Comparison of ENCODE assay signal across 1 cellular context in the genomic region with DNA sequence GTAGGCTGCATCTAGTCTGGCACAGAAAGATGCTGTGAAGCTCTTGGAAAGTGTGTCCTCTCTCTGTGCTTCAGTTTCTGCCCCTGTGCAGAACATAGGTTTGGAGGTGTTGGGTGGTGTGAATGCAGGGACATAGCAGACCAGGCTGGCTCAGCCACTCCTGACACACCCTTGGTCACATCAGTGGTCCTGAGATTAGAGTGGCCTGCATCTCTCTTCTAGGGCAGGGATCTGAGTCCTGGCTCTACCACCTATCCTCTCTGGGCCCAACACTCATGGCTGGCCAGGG.
TF ChIP-seq lines count a peak whose summit lies in the region.

No MANE protein-coding gene starts in this region.

TF ChIP-seq in HepG2, 621 proteins besides CTCF, POLR2A, EP300 and RAD21 (continues in another document):
- TF ChIP-seq ISL2 (CRISPR knock-in tag; IDR thresholded peaks at IDR 0.05) (no peak), NFATC3 (CRISPR knock-in tag; IDR thresholded peaks at IDR 0.05) (no peak), PHF21A (CRISPR knock-in tag; IDR thresholded peaks at IDR 0.05) (no peak), ATRX (CRISPR knock-in tag; IDR thresholded peaks at IDR 0.05; ENCODE audit: borderline replicate concordance) (no peak), ZNF737 (CRISPR knock-in tag; IDR thresholded peaks at IDR 0.05; ENCODE audit: borderline replicate concordance) (no peak), HOXD1 (CRISPR knock-in tag; IDR thresholded peaks at IDR 0.05) (no peak), MTA1 (CRISPR knock-in tag; IDR thresholded peaks at IDR 0.05; ENCODE audit: borderline replicate concordance) (0 out of 2 replicates have a peak, but pooled peaks have one; percentile 2), ETV5 (CRISPR knock-in tag; IDR thresholded peaks at IDR 0.05; ENCODE audit: borderline replicate concordance) (no peak), ZNF263 (CRISPR knock-in tag; IDR thresholded peaks at IDR 0.05) (no peak), RNF2 (conservative IDR thresholded peaks at IDR 0.05; ENCODE audit: low read depth) (no peak), MEF2D (CRISPR knock-in tag; IDR thresholded peaks at IDR 0.05) (no peak), SIN3B (IDR thresholded peaks at IDR 0.05; ENCODE audit: low read length) (no peak), SATB2 (CRISPR knock-in tag; IDR thresholded peaks at IDR 0.05) (no peak), MED1 (CRISPR knock-in tag; IDR thresholded peaks at IDR 0.05) (0 out of 2 replicates have a peak, but pooled peaks have one; percentile 5), ZIK1 (CRISPR knock-in tag; IDR thresholded peaks at IDR 0.05; ENCODE audit: borderline replicate concordance, low read depth) (no peak), ZNF816 (CRISPR knock-in tag; IDR thresholded peaks at IDR 0.05; ENCODE audit: borderline replicate concordance) (no peak), ZNF605 (CRISPR knock-in tag; IDR thresholded peaks at IDR 0.05) (0 out of 2 replicates have a peak, but pooled peaks have one; percentile 32)
- TF ChIP-seq, protein P1, sequence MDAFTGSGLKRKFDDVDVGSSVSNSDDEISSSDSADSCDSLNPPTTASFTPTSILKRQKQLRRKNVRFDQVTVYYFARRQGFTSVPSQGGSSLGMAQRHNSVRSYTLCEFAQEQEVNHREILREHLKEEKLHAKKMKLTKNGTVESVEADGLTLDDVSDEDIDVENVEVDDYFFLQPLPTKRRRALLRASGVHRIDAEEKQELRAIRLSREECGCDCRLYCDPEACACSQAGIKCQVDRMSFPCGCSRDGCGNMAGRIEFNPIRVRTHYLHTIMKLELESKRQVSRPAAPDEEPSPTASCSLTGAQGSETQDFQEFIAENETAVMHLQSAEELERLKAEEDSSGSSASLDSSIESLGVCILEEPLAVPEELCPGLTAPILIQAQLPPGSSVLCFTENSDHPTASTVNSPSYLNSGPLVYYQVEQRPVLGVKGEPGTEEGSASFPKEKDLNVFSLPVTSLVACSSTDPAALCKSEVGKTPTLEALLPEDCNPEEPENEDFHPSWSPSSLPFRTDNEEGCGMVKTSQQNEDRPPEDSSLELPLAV (CRISPR knock-in tag; conservative IDR thresholded peaks at IDR 0.05; ENCODE audit: low read depth) = no peak
- TF ChIP-seq, protein P2, sequence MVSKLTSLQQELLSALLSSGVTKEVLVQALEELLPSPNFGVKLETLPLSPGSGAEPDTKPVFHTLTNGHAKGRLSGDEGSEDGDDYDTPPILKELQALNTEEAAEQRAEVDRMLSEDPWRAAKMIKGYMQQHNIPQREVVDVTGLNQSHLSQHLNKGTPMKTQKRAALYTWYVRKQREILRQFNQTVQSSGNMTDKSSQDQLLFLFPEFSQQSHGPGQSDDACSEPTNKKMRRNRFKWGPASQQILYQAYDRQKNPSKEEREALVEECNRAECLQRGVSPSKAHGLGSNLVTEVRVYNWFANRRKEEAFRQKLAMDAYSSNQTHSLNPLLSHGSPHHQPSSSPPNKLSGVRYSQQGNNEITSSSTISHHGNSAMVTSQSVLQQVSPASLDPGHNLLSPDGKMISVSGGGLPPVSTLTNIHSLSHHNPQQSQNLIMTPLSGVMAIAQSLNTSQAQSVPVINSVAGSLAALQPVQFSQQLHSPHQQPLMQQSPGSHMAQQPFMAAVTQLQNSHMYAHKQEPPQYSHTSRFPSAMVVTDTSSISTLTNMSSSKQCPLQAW (CRISPR knock-in tag; IDR thresholded peaks at IDR 0.05) = peak; percentile 12; the same call in 1 of the 2 replicates
- TF ChIP-seq, protein P3, sequence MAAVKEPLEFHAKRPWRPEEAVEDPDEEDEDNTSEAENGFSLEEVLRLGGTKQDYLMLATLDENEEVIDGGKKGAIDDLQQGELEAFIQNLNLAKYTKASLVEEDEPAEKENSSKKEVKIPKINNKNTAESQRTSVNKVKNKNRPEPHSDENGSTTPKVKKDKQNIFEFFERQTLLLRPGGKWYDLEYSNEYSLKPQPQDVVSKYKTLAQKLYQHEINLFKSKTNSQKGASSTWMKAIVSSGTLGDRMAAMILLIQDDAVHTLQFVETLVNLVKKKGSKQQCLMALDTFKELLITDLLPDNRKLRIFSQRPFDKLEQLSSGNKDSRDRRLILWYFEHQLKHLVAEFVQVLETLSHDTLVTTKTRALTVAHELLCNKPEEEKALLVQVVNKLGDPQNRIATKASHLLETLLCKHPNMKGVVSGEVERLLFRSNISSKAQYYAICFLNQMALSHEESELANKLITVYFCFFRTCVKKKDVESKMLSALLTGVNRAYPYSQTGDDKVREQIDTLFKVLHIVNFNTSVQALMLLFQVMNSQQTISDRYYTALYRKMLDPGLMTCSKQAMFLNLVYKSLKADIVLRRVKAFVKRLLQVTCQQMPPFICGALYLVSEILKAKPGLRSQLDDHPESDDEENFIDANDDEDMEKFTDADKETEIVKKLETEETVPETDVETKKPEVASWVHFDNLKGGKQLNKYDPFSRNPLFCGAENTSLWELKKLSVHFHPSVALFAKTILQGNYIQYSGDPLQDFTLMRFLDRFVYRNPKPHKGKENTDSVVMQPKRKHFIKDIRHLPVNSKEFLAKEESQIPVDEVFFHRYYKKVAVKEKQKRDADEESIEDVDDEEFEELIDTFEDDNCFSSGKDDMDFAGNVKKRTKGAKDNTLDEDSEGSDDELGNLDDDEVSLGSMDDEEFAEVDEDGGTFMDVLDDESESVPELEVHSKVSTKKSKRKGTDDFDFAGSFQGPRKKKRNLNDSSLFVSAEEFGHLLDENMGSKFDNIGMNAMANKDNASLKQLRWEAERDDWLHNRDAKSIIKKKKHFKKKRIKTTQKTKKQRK (IDR thresholded peaks at IDR 0.05; ENCODE audit: low read length) = no peak
- TF ChIP-seq, protein P4, sequence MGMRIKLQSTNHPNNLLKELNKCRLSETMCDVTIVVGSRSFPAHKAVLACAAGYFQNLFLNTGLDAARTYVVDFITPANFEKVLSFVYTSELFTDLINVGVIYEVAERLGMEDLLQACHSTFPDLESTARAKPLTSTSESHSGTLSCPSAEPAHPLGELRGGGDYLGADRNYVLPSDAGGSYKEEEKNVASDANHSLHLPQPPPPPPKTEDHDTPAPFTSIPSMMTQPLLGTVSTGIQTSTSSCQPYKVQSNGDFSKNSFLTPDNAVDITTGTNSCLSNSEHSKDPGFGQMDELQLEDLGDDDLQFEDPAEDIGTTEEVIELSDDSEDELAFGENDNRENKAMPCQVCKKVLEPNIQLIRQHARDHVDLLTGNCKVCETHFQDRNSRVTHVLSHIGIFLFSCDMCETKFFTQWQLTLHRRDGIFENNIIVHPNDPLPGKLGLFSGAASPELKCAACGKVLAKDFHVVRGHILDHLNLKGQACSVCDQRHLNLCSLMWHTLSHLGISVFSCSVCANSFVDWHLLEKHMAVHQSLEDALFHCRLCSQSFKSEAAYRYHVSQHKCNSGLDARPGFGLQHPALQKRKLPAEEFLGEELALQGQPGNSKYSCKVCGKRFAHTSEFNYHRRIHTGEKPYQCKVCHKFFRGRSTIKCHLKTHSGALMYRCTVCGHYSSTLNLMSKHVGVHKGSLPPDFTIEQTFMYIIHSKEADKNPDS (CRISPR knock-in tag; IDR thresholded peaks at IDR 0.05) = no peak
- TF ChIP-seq, protein P5, sequence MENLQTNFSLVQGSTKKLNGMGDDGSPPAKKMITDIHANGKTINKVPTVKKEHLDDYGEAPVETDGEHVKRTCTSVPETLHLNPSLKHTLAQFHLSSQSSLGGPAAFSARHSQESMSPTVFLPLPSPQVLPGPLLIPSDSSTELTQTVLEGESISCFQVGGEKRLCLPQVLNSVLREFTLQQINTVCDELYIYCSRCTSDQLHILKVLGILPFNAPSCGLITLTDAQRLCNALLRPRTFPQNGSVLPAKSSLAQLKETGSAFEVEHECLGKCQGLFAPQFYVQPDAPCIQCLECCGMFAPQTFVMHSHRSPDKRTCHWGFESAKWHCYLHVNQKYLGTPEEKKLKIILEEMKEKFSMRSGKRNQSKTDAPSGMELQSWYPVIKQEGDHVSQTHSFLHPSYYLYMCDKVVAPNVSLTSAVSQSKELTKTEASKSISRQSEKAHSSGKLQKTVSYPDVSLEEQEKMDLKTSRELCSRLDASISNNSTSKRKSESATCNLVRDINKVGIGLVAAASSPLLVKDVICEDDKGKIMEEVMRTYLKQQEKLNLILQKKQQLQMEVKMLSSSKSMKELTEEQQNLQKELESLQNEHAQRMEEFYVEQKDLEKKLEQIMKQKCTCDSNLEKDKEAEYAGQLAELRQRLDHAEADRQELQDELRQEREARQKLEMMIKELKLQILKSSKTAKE (CRISPR knock-in tag; IDR thresholded peaks at IDR 0.05; ENCODE audit: borderline replicate concordance) = no peak
- TF ChIP-seq, protein P6, sequence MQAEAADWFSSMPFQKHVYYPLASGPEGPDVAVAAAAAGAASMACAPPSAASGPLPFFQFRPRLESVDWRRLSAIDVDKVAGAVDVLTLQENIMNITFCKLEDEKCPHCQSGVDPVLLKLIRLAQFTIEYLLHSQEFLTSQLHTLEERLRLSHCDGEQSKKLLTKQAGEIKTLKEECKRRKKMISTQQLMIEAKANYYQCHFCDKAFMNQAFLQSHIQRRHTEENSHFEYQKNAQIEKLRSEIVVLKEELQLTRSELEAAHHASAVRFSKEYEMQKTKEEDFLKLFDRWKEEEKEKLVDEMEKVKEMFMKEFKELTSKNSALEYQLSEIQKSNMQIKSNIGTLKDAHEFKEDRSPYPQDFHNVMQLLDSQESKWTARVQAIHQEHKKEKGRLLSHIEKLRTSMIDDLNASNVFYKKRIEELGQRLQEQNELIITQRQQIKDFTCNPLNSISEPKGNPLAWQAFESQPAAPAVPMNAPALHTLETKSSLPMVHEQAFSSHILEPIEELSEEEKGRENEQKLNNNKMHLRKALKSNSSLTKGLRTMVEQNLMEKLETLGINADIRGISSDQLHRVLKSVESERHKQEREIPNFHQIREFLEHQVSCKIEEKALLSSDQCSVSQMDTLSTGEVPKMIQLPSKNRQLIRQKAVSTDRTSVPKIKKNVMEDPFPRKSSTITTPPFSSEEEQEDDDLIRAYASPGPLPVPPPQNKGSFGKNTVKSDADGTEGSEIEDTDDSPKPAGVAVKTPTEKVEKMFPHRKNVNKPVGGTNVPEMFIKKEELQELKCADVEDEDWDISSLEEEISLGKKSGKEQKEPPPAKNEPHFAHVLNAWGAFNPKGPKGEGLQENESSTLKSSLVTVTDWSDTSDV (CRISPR knock-in tag; IDR thresholded peaks at IDR 0.05) = 0 out of 2 replicates have a peak, but pooled peaks have one; percentile 22
- TF ChIP-seq, protein P7, sequence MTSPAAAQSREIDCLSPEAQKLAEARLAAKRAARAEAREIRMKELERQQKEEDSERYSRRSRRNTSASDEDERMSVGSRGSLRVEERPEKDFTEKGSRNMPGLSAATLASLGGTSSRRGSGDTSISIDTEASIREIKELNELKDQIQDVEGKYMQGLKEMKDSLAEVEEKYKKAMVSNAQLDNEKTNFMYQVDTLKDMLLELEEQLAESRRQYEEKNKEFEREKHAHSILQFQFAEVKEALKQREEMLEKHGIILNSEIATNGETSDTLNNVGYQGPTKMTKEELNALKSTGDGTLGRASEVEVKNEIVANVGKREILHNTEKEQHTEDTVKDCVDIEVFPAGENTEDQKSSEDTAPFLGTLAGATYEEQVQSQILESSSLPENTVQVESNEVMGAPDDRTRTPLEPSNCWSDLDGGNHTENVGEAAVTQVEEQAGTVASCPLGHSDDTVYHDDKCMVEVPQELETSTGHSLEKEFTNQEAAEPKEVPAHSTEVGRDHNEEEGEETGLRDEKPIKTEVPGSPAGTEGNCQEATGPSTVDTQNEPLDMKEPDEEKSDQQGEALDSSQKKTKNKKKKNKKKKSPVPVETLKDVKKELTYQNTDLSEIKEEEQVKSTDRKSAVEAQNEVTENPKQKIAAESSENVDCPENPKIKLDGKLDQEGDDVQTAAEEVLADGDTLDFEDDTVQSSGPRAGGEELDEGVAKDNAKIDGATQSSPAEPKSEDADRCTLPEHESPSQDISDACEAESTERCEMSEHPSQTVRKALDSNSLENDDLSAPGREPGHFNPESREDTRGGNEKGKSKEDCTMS (CRISPR knock-in tag; conservative IDR thresholded peaks at IDR 0.05) = no peak
- TF ChIP-seq, protein P8, sequence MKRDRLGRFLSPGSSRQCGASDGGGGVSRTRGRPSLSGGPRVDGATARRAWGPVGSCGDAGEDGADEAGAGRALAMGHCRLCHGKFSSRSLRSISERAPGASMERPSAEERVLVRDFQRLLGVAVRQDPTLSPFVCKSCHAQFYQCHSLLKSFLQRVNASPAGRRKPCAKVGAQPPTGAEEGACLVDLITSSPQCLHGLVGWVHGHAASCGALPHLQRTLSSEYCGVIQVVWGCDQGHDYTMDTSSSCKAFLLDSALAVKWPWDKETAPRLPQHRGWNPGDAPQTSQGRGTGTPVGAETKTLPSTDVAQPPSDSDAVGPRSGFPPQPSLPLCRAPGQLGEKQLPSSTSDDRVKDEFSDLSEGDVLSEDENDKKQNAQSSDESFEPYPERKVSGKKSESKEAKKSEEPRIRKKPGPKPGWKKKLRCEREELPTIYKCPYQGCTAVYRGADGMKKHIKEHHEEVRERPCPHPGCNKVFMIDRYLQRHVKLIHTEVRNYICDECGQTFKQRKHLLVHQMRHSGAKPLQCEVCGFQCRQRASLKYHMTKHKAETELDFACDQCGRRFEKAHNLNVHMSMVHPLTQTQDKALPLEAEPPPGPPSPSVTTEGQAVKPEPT (CRISPR knock-in tag; IDR thresholded peaks at IDR 0.05; ENCODE audit: low read depth) = no peak
- TF ChIP-seq, protein P9, sequence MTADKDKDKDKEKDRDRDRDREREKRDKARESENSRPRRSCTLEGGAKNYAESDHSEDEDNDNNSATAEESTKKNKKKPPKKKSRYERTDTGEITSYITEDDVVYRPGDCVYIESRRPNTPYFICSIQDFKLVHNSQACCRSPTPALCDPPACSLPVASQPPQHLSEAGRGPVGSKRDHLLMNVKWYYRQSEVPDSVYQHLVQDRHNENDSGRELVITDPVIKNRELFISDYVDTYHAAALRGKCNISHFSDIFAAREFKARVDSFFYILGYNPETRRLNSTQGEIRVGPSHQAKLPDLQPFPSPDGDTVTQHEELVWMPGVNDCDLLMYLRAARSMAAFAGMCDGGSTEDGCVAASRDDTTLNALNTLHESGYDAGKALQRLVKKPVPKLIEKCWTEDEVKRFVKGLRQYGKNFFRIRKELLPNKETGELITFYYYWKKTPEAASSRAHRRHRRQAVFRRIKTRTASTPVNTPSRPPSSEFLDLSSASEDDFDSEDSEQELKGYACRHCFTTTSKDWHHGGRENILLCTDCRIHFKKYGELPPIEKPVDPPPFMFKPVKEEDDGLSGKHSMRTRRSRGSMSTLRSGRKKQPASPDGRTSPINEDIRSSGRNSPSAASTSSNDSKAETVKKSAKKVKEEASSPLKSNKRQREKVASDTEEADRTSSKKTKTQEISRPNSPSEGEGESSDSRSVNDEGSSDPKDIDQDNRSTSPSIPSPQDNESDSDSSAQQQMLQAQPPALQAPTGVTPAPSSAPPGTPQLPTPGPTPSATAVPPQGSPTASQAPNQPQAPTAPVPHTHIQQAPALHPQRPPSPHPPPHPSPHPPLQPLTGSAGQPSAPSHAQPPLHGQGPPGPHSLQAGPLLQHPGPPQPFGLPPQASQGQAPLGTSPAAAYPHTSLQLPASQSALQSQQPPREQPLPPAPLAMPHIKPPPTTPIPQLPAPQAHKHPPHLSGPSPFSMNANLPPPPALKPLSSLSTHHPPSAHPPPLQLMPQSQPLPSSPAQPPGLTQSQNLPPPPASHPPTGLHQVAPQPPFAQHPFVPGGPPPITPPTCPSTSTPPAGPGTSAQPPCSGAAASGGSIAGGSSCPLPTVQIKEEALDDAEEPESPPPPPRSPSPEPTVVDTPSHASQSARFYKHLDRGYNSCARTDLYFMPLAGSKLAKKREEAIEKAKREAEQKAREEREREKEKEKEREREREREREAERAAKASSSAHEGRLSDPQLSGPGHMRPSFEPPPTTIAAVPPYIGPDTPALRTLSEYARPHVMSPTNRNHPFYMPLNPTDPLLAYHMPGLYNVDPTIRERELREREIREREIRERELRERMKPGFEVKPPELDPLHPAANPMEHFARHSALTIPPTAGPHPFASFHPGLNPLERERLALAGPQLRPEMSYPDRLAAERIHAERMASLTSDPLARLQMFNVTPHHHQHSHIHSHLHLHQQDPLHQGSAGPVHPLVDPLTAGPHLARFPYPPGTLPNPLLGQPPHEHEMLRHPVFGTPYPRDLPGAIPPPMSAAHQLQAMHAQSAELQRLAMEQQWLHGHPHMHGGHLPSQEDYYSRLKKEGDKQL (CRISPR knock-in tag; IDR thresholded peaks at IDR 0.05; ENCODE audit: low read depth) = no peak
